22 cellular contexts compared by ENCODE assay signal in genomic region chr18:23738151-23738550, GRCh38. TPM values are rescaled to one million over a fixed set of nuclear protein-coding genes. Genes with fewer than 3 reads are reported as not detected.
DNase-seq lines count a peak whose midpoint lies in the region; ATAC-seq lines count a peak whose summit lies in the region.
"Had no signal": no experiment of that assay in that cellular context is flagged by ENCODE, and none has a peak within 500 bp of the region (broad histone marks: within the 10 kb centered on the region; RNA-seq: fewer than 3 reads in every experiment).

No MANE protein-coding gene starts in this region.

- peaks cover 2% of the 10 kb centered on the region for H3K27me3 Mint-ChIP-seq in activated naive CD8-positive, alpha-beta T cell
- peaks cover 8% of the 10 kb centered on the region for H3K27me3 Mint-ChIP-seq in activated naive CD8-positive, alpha-beta T cell treated with anti-CD3 and anti-CD28 coated beads for 36 hours

- no peaks in the 10 kb centered on the region for H3K36me3 Mint-ChIP-seq in activated naive CD8-positive, alpha-beta T cell
- H3K36me3 Mint-ChIP-seq in activated naive CD8-positive, alpha-beta T cell treated with anti-CD3 and anti-CD28 coated beads for 36 hours: no peaks in the 10 kb centered on the region
- H3K36me3 Mint-ChIP-seq: stimulated activated memory B cell treated with anti-CD40 and anti-IgM and Interleukin-4, amounts not matched to agents 10 μg/mL and 1 μg/mL and 100 μg/mL, for 72 hours had no signal

- DNase-seq in activated naive CD8-positive, alpha-beta T cell treated with anti-CD3 and anti-CD28 coated beads for 36 hours: no peak
- DNase-seq in Kasumi-1 (lab: John Stamatoyannopoulos, UW): peak; percentile 38 to 50
- peak; percentile 90 for DNase-seq in SIG-M5 treated with dmso at 0.1 percent for 504 hours (lab: John Stamatoyannopoulos, UW; ENCODE audit: unreplicated experiment)
- no peak for DNase-seq in sciatic nerve (ENCODE audit: low spot score)
- no peak for DNase-seq in NCI-H774 (lab: John Stamatoyannopoulos, UW)
- no peak for DNase-seq in NK-92 (lab: John Stamatoyannopoulos, UW; ENCODE audit: unreplicated experiment)
- DNase-seq: activated CD8-positive, alpha-beta memory T cell treated with anti-CD3 and anti-CD28 coated beads for 24 hours; activated gamma-delta T cell treated with Interleukin-2 at 50 U/mL for 16 hours; activated T-cell treated with anti-CD3 and anti-CD28 coated beads, Interleukin-2, amount 50 U/mL, for 24 hours; anterior cingulate cortex; C1 segment of cervical spinal cord; cortex of kidney; NCI-H1048; NCI-H1694 treated with DMSO at 0.1 percent for 48 hours; NCI-H524 treated with DMSO at 0.1 percent for 48 hours; OCI-M1; right cardiac atrium; stimulated activated CD4-positive, alpha-beta T cell treated with anti-CD3 and anti-CD28 coated beads, Interleukin-4, amount 100 ng/mL, for 1 hour; SW 1271 had no signal

- no peak overlapping the region for H3K27ac Mint-ChIP-seq in activated naive CD8-positive, alpha-beta T cell
- H3K27ac Mint-ChIP-seq in activated naive CD8-positive, alpha-beta T cell treated with anti-CD3 and anti-CD28 coated beads for 36 hours: no peak overlapping the region
- H3K27ac Mint-ChIP-seq: activated T-cell treated with anti-CD3 and anti-CD28 coated beads, Interleukin-2, amount 50 U/mL, for 24 hours; stimulated activated memory B cell treated with anti-CD40 and anti-IgM and Interleukin-4, amounts not matched to agents 10 μg/mL and 1 μg/mL and 100 μg/mL, for 72 hours had no signal

- no peaks in the 10 kb centered on the region for H3K9me3 Mint-ChIP-seq in activated naive CD8-positive, alpha-beta T cell (ENCODE audit: low read depth)
- H3K9me3 Mint-ChIP-seq in activated naive CD8-positive, alpha-beta T cell treated with anti-CD3 and anti-CD28 coated beads for 36 hours: no peaks in the 10 kb centered on the region
- H3K9me3 Mint-ChIP-seq: activated T-cell treated with anti-CD3 and anti-CD28 coated beads, Interleukin-2, amount 50 U/mL, for 24 hours; stimulated activated memory B cell treated with anti-CD40 and anti-IgM and Interleukin-4, amounts not matched to agents 10 μg/mL and 1 μg/mL and 100 μg/mL, for 72 hours had no signal

- intact Hi-C loops in sciatic nerve (cut with DNase I): no loop called here

- no peak for ATAC-seq in sciatic nerve
- ATAC-seq: K562, right cardiac atrium had no signal

- peak overlapping the region; percentile 14 for H3K4me3 Mint-ChIP-seq in activated naive CD8-positive, alpha-beta T cell
- H3K4me3 Mint-ChIP-seq in activated naive CD8-positive, alpha-beta T cell treated with anti-CD3 and anti-CD28 coated beads for 36 hours: no peak overlapping the region
- H3K4me3 Mint-ChIP-seq: activated T-cell treated with anti-CD3 and anti-CD28 coated beads, Interleukin-2, amount 50 U/mL, for 24 hours; stimulated activated memory B cell treated with anti-CD40 and anti-IgM and Interleukin-4, amounts not matched to agents 10 μg/mL and 1 μg/mL and 100 μg/mL, for 72 hours had no signal

- H3K4me1 Mint-ChIP-seq in activated naive CD8-positive, alpha-beta T cell (ENCODE audit: low read depth): peaks cover 24% of the 10 kb centered on the region
- H3K4me1 Mint-ChIP-seq in activated naive CD8-positive, alpha-beta T cell treated with anti-CD3 and anti-CD28 coated beads for 36 hours: peaks cover 23% of the 10 kb centered on the region

RNA-seq across cellular contexts. Expression of gene LAMA3, which starts 48.9 kb away (rescaled TPM):
- under 1 TPM; 0.31 to 0.42 TPM for total RNA-seq in activated naive CD8-positive, alpha-beta T cell treated with anti-CD3 and anti-CD28 coated beads for 36 hours
- 47.3 TPM for total RNA-seq in sciatic nerve

Comparison
In these comparisons a context has a peak if more than half of its experiments do, and no peak if none do; other contexts are left out.
1. DNase-seq: peak in Kasumi-1 (2 of 2) and SIG-M5 treated with dmso at 0.1 percent for 504 hours (single experiment); none in activated naive CD8-positive, alpha-beta T cell treated with anti-CD3 and anti-CD28 coated beads for 36 hours (single experiment), sciatic nerve (single experiment), NCI-H774 (single experiment) and NK-92 (single experiment).
2. RNA of gene LAMA3, which starts 48.9 kb away (total RNA-seq): 47.3 TPM in sciatic nerve (single experiment); 0.31 to 0.42 TPM in activated naive CD8-positive, alpha-beta T cell treated with anti-CD3 and anti-CD28 coated beads for 36 hours; every median in the first group is over 10 times any median in the second.